ENCODE assay signal across 1 cellular context in the genomic region with DNA sequence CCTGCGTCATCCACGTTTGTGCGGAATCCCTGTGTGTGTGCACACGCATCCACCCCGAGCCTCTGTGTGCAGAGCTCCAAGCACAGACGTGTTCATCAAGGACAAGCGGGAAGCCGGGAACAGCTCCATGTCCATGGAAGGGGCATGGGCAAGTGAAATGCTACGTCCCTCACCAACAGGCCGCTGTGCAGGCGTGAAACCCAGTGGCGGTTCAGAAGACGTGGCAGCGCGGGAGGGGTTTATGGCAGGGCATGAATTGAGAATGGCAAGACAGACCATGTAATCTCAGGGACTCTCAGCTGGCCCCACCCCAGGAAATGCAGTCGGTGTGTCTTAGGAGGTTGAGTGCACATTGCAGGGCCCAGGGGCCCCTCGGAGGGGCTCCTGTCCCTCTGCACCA.
TF ChIP-seq lines count a peak whose summit lies in the region.

No MANE protein-coding gene starts in this region.

TF ChIP-seq in HCT116, 20 proteins besides CTCF, POLR2A, EP300 and RAD21 (continued from another document):
- TF ChIP-seq SP1 (IDR thresholded peaks at IDR 0.05; ENCODE audit: low read depth), result no peak
- TF ChIP-seq, protein P1, sequence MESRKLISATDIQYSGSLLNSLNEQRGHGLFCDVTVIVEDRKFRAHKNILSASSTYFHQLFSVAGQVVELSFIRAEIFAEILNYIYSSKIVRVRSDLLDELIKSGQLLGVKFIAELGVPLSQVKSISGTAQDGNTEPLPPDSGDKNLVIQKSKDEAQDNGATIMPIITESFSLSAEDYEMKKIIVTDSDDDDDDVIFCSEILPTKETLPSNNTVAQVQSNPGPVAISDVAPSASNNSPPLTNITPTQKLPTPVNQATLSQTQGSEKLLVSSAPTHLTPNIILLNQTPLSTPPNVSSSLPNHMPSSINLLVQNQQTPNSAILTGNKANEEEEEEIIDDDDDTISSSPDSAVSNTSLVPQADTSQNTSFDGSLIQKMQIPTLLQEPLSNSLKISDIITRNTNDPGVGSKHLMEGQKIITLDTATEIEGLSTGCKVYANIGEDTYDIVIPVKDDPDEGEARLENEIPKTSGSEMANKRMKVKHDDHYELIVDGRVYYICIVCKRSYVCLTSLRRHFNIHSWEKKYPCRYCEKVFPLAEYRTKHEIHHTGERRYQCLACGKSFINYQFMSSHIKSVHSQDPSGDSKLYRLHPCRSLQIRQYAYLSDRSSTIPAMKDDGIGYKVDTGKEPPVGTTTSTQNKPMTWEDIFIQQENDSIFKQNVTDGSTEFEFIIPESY (IDR thresholded peaks at IDR 0.05; ENCODE audit: extremely low read depth, insufficient replicate concordance, low read length), result no peak
- no peak for TF ChIP-seq JUND (IDR thresholded peaks at IDR 0.05)
- no peak for TF ChIP-seq POLR2AphosphoS5 (IDR thresholded peaks at IDR 0.05; ENCODE audit: low read depth, low read length)
- TF ChIP-seq ZNF274 (IDR thresholded peaks at IDR 0.05; ENCODE audit: low read depth, low read length), result no peak
- no peak for TF ChIP-seq TCF7L2 (IDR thresholded peaks at IDR 0.05; ENCODE audit: borderline replicate concordance, extremely low read depth, insufficient read depth, insufficient read length)
- TF ChIP-seq SRF (IDR thresholded peaks at IDR 0.05; ENCODE audit: low read depth), result no peak
- no peak for TF ChIP-seq REST (IDR thresholded peaks at IDR 0.05; ENCODE audit: low read depth)
- TF ChIP-seq EGR1 (IDR thresholded peaks at IDR 0.05; ENCODE audit: low read depth), result no peak; the same call in 1 of the 2 replicates
- TF ChIP-seq ATF3 (IDR thresholded peaks at IDR 0.05), result no peak
- TF ChIP-seq, protein P2, sequence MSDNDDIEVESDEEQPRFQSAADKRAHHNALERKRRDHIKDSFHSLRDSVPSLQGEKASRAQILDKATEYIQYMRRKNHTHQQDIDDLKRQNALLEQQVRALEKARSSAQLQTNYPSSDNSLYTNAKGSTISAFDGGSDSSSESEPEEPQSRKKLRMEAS (IDR thresholded peaks at IDR 0.05), result no peak
- TF ChIP-seq YY1 (IDR thresholded peaks at IDR 0.05; ENCODE audit: extremely low read depth, insufficient replicate concordance, low read depth, low read length), result no peak
- TF ChIP-seq ZFX (IDR thresholded peaks at IDR 0.05), result no peak
